In genomic region chr7:32204361-32205018, GRCh38 we compare ENCODE assay signal across 8 cellular contexts.
DNase-seq lines count a peak whose midpoint lies in the region; ATAC-seq and TF ChIP-seq lines count a peak whose summit lies in the region.

No MANE protein-coding gene starts in this region.

- no peak overlapping the region for H3K27ac Mint-ChIP-seq in stimulated activated naive B cell treated with anti-CD40 and anti-IgM and Interleukin-4, amounts not matched to agents 10 μg/mL and 1 μg/mL and 100 μg/mL, for 72 hours

- TF ChIP-seq CTCF in AG09309 (IDR thresholded peaks at IDR 0.05; ENCODE audit: control insufficient read depth, insufficient read depth, low read depth, low read length, missing control alignments) (peak; percentile 74), body of pancreas (IDR thresholded peaks at IDR 0.05) (peak; percentile 44 to 93 (median 88))

- H3K36me3 ChIP-seq in body of pancreas (replicated peaks in 1 of 2; ENCODE audit: insufficient read depth in 1 of 2, low read depth in 2 of 2) (no peaks in the 10 kb centered on the region), iPS DF 6.9 (ENCODE audit: control insufficient read depth, insufficient read depth, low read length) (no peaks in the 10 kb centered on the region)

- DNase-seq in AG09309 (ENCODE audit: low read depth) (peak; percentile 61), NCI-H524 treated with DMSO at 0.1 percent for 48 hours (lab: John Stamatoyannopoulos, UW) (peak; percentile 28), body of pancreas (peak; percentile 61 to 70 (median 63)), iPS DF 6.9 (ENCODE audit: low read depth, low spot score) (peak; percentile 27)
- peak; percentile 2 for DNase-seq in stimulated activated naive B cell treated with anti-CD40 and anti-IgM and Interleukin-4, amounts not matched to agents 10 μg/mL and 1 μg/mL and 100 μg/mL, for 72 hours

- TF ChIP-seq POLR2A in body of pancreas (IDR thresholded peaks at IDR 0.05), result no peak

- H3K27ac ChIP-seq in body of pancreas, result no peak overlapping the region
- no peak overlapping the region for H3K27ac ChIP-seq in iPS DF 6.9 (ENCODE audit: low read length)

- intact Hi-C loops in body of pancreas (cut with DNase I), result loop anchor here (5.0 to 10.0 kb wide), 2 partner anchors 160 to 457 kb away; no protein-coding TSS in a partner anchor

- H3K4me3 ChIP-seq in AG09309 (ENCODE audit: control insufficient read depth, low read depth, low read length) (peak overlapping the region; percentile 12), body of pancreas (no peak overlapping the region), iPS DF 6.9 (ENCODE audit: low read length) (no peak overlapping the region)

- no peaks in the 10 kb centered on the region for H3K4me1 ChIP-seq in body of pancreas
- H3K4me1 ChIP-seq in iPS DF 6.9 (ENCODE audit: control insufficient read depth, insufficient read depth, low read length), result no peaks in the 10 kb centered on the region

- WGBS in body of pancreas, 2 donors, result 23 to 25% methylated on average over 9 of the region's 9 CpGs
- no CpG with 5 or more reads among the region's 9 CpGs for WGBS in iPS DF 6.9 (ENCODE audit: insufficient coverage, insufficient read length)

- H3K9me3 ChIP-seq in body of pancreas (no peaks in the 10 kb centered on the region), iPS DF 6.9 (ENCODE audit: control insufficient read depth, insufficient read depth, low read length) (no peaks in the 10 kb centered on the region)

- ATAC-seq in GM18511 (IDR thresholded peaks at IDR 0.05; ENCODE audit: unreplicated experiment) (peak; percentile 88), HG03432 (IDR thresholded peaks at IDR 0.05; ENCODE audit: unreplicated experiment) (peak; percentile 89), body of pancreas (peak; percentile 79), HG03280 (IDR thresholded peaks at IDR 0.05; ENCODE audit: unreplicated experiment) (no peak)
- peak; percentile 72 to 73 for ATAC-seq in stimulated activated naive B cell treated with anti-CD40 and anti-IgM and Interleukin-4, amounts not matched to agents 10 μg/mL and 1 μg/mL and 100 μg/mL, for 72 hours (replicated peaks)

- H3K27me3 Mint-ChIP-seq in stimulated activated naive B cell treated with anti-CD40 and anti-IgM and Interleukin-4, amounts not matched to agents 10 μg/mL and 1 μg/mL and 100 μg/mL, for 72 hours, result no peaks in the 10 kb centered on the region

- no peak overlapping the region for H3K4me3 Mint-ChIP-seq in stimulated activated naive B cell treated with anti-CD40 and anti-IgM and Interleukin-4, amounts not matched to agents 10 μg/mL and 1 μg/mL and 100 μg/mL, for 72 hours

- H3K36me3 Mint-ChIP-seq in stimulated activated naive B cell treated with anti-CD40 and anti-IgM and Interleukin-4, amounts not matched to agents 10 μg/mL and 1 μg/mL and 100 μg/mL, for 72 hours, result no peaks in the 10 kb centered on the region

- H3K9me3 Mint-ChIP-seq in stimulated activated naive B cell treated with anti-CD40 and anti-IgM and Interleukin-4, amounts not matched to agents 10 μg/mL and 1 μg/mL and 100 μg/mL, for 72 hours, result peaks cover 0 to 2% of the 10 kb centered on the region in 2 donors

- no peaks in the 10 kb centered on the region for H3K4me1 Mint-ChIP-seq in stimulated activated naive B cell treated with anti-CD40 and anti-IgM and Interleukin-4, amounts not matched to agents 10 μg/mL and 1 μg/mL and 100 μg/mL, for 72 hours

- H3K27me3 ChIP-seq in body of pancreas, result no peaks in the 10 kb centered on the region
- H3K27me3 ChIP-seq in iPS DF 6.9 (ENCODE audit: control insufficient read depth, insufficient read depth, low read length), result no peaks in the 10 kb centered on the region

Comparison
In these comparisons a context has a peak if more than half of its experiments do, and no peak if none do; other contexts are left out.
1. DNase-seq: peak in every context shown above with its lines; median percentile 63 in body of pancreas; 61 in AG09309; 28 in NCI-H524 treated with DMSO at 0.1 percent for 48 hours; 27 in iPS DF 6.9; 2 in stimulated activated naive B cell treated with anti-CD40 and anti-IgM and Interleukin-4, amounts not matched to agents 10 μg/mL and 1 μg/mL and 100 μg/mL, for 72 hours.